34 cellular contexts compared by ENCODE assay signal in the genomic region with DNA sequence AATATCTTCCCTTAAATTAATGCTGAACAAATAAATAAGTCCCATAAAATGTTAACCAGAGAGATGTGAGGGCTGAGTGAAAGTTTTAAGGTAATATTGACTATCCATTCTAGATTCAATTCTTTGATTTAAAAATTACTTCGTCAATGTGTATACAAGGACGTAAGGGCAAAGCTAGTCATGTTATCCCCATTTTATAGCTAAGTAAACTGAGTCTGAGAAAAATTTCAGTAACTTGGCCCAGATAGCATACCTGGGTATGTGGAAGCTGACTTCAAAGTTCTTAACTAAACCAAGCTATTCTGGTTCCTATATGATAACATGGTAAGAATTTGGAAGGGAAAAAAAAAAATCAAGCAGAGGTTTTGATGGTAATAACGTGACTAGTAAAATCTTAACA.
DNase-seq lines count a peak whose midpoint lies in the region; ATAC-seq, FAIRE-seq and TF ChIP-seq lines count a peak whose summit lies in the region.
"Had no signal": no experiment of that assay in that cellular context is flagged by ENCODE, and none has a peak within 500 bp of the region (broad histone marks: within the 10 kb centered on the region; RNA-seq: fewer than 3 reads in every experiment).

No MANE protein-coding gene starts in this region.

- no peak overlapping the region for H2BK20ac ChIP-seq in H1 (ENCODE audit: low read length)

- no peak overlapping the region for H4K91ac ChIP-seq in H1 (replicated peaks; ENCODE audit: insufficient read length, low read length)

- no peaks in the 10 kb centered on the region for H4K20me1 ChIP-seq in HepG2 (ENCODE audit: insufficient read depth, low read length)
- no peaks in the 10 kb centered on the region for H4K20me1 ChIP-seq in K562 (replicated peaks; ENCODE audit: control insufficient read depth, insufficient read depth, low read length)
- no peaks in the 10 kb centered on the region for H4K20me1 ChIP-seq in H1 (replicated peaks in 1 of 2; ENCODE audit: control insufficient read depth in 1 of 2, insufficient read depth in 2 of 2, low read length in 2 of 2)
- H4K20me1 ChIP-seq: BLaER1; BLaER1 treated with 17β-estradiol and CSF1 and Interleukin-3, amounts not matched to agents 10 nM and 100 nM had no signal

- H3K4me2 ChIP-seq in HepG2 (ENCODE audit: low read depth, low read length): no peak overlapping the region
- no peak overlapping the region for H3K4me2 ChIP-seq in K562 (ENCODE audit: insufficient read depth, low read length)
- H3K4me2 ChIP-seq in H1 (ENCODE audit: insufficient read depth in 1 of 2, low read depth in 2 of 2, low read length in 2 of 2): no peak overlapping the region
- H3K4me2 ChIP-seq: A549; BLaER1; BLaER1 treated with 17β-estradiol and CSF1 and Interleukin-3, amounts not matched to agents 10 nM and 100 nM had no signal

- H3K79me2 ChIP-seq in HepG2 (ENCODE audit: insufficient read depth, low read length): no peaks in the 10 kb centered on the region
- H3K79me2 ChIP-seq in K562 (ENCODE audit: control insufficient read depth, insufficient read depth, low read length): no peaks in the 10 kb centered on the region
- no peaks in the 10 kb centered on the region for H3K79me2 ChIP-seq in H1 (ENCODE audit: control insufficient read depth in 1 of 2, insufficient read depth in 2 of 2, low read length in 2 of 2)

- H3K27ac Mint-ChIP-seq in type B pancreatic cell: no peak overlapping the region
- H3K27ac Mint-ChIP-seq: B cell; CD14-positive monocyte; CD4-positive, alpha-beta memory T cell; CD4-positive, alpha-beta T cell; CD4-positive, CD25-positive, alpha-beta regulatory T cell; CD8-positive, alpha-beta memory T cell; CD8-positive, alpha-beta T cell had no signal

- H3K4me1 Mint-ChIP-seq in type B pancreatic cell (ENCODE audit: unreplicated experiment): no peaks in the 10 kb centered on the region
- H3K4me1 Mint-ChIP-seq: B cell; CD14-positive monocyte; CD4-positive, alpha-beta memory T cell; CD4-positive, CD25-positive, alpha-beta regulatory T cell; CD8-positive, alpha-beta memory T cell had no signal

- H3K36me3 ChIP-seq in HepG2 (replicated peaks in 1 of 2; ENCODE audit: control insufficient read depth in 1 of 2, insufficient read depth in 2 of 2, low read length in 2 of 2) (no peaks in the 10 kb centered on the region), right lobe of liver (no peaks in the 10 kb centered on the region), K562 (ENCODE audit: control insufficient read depth, insufficient read depth, low read length) (no peaks in the 10 kb centered on the region), H1 (ENCODE audit: control insufficient read depth in 2 of 4, insufficient read depth in 4 of 4, low read length in 3 of 4) (peaks cover 0 to 3% (median 0%) of the 10 kb centered on the region in 4 experiments; a peak in 1 of 8 replicates)
- H3K36me3 ChIP-seq: BE2C; BLaER1; BLaER1 treated with 17β-estradiol and CSF1 and Interleukin-3, amounts not matched to agents 10 nM and 100 nM had no signal

- no peak overlapping the region for H3K23ac ChIP-seq in H1 (ENCODE audit: insufficient read length)

- H3K4ac ChIP-seq in H1 (replicated peaks; ENCODE audit: insufficient read length, low read depth, low read length): no peak overlapping the region

- no peaks in the 10 kb centered on the region for H3K27me3 Mint-ChIP-seq in type B pancreatic cell
- H3K27me3 Mint-ChIP-seq: B cell; CD4-positive, alpha-beta memory T cell; CD4-positive, alpha-beta T cell had no signal

- no peak overlapping the region for H3K14ac ChIP-seq in H1 (ENCODE audit: insufficient read length)

- in situ Hi-C loops in HepG2 (cut with HindIII; ENCODE audit: extremely low pct_ligation_motif_present, low pct_unique_long_range_greater_than_20kb): loop anchor here (25.0 kb wide), 1 partner anchor 348 kb away; no protein-coding TSS in a partner anchor
- in situ Hi-C loops in K562 (cut with MboI): no loop called here

- no peak overlapping the region for H3K56ac ChIP-seq in H1 (replicated peaks; ENCODE audit: insufficient read length, low read depth, low read length)

- H2AFZ ChIP-seq in HepG2 (ENCODE audit: low read length) (no peak overlapping the region), K562 (ENCODE audit: low read depth, low read length) (no peak overlapping the region), H1 (ENCODE audit: low read length) (no peak overlapping the region)

- H2AK5ac ChIP-seq in H1 (ENCODE audit: low read depth, low read length): no peak overlapping the region

- no peak overlapping the region for H3K18ac ChIP-seq in H1 (ENCODE audit: extremely low read depth, low read length)

- TF ChIP-seq EP300 in HepG2 (IDR thresholded peaks at IDR 0.05; ENCODE audit: low read depth in 2 of 2, low read length in 2 of 2): no peak
- TF ChIP-seq EP300 in HepG2 (CRISPR knock-in tag; IDR thresholded peaks at IDR 0.05; ENCODE audit: borderline replicate concordance): no peak
- no peak for TF ChIP-seq EP300 in K562 (IDR thresholded peaks at IDR 0.05; ENCODE audit: low read length)
- no peak for TF ChIP-seq EP300 in H1 (IDR thresholded peaks at IDR 0.05; ENCODE audit: borderline replicate concordance in 1 of 2, low read depth in 2 of 2, low read length in 2 of 2)

- no peak overlapping the region for H3K9ac ChIP-seq in HepG2 (ENCODE audit: insufficient read depth, low read depth, low read length)
- H3K9ac ChIP-seq in K562 (ENCODE audit: insufficient read depth in 1 of 2, low read depth in 2 of 2, low read length in 2 of 2): no peak overlapping the region
- H3K9ac ChIP-seq in H1 (replicated peaks in 1 of 4; ENCODE audit: extremely low read depth in 1 of 4, low read depth in 3 of 4, low read length in 3 of 4): no peak overlapping the region
- H3K9ac ChIP-seq: BLaER1; BLaER1 treated with 17β-estradiol and CSF1 and Interleukin-3, amounts not matched to agents 10 nM and 100 nM had no signal

- no peak for TF ChIP-seq RAD21 in HepG2 (CRISPR knock-in tag; IDR thresholded peaks at IDR 0.05)
- no peak for TF ChIP-seq RAD21 in K562 (CRISPR knock-in tag; conservative IDR thresholded peaks at IDR 0.05 in 1 of 2, IDR thresholded peaks at IDR 0.05 in 1 of 2)
- TF ChIP-seq RAD21 in H1 (IDR thresholded peaks at IDR 0.05 in 1 of 2, conservative IDR thresholded peaks at IDR 0.05 in 1 of 2; ENCODE audit: low read depth in 2 of 2, low read length in 2 of 2): no peak

- POLR2A ChIA-PET in HepG2 (lab: Yijun Ruan, JAX): no interaction called here
- POLR2A ChIA-PET in K562 (lab: Yijun Ruan, JAX): no interaction called here
- POLR2A ChIA-PET in H1 (lab: Charles Lee; ENCODE audit: partially characterized antibody): no interaction called here

- no peaks in the 10 kb centered on the region for H3K9me3 Mint-ChIP-seq in type B pancreatic cell

- 96% methylated on average over 3 of the region's 3 CpGs for WGBS in HepG2 (ENCODE audit: low lambda C conversion rate)
- WGBS in right lobe of liver (ENCODE audit: insufficient coverage, low coverage, low lambda C conversion rate, missing lambda C conversion rate): 81% methylated on average over 3 of the region's 3 CpGs
- 2% methylated on average over 3 of the region's 3 CpGs for WGBS in K562 (ENCODE audit: insufficient coverage, low coverage, missing lambda C conversion rate)
- 88% methylated on average over 3 of the region's 3 CpGs; no CpG with 5 or more reads in 1 of the 2 experiments for WGBS in H1 (ENCODE audit: extremely low coverage in 1 of 2, insufficient coverage in 1 of 2, insufficient read length in 1 of 2, insufficient replicate concordance in 2 of 2, low coverage in 1 of 2, low lambda C conversion rate in 2 of 2, missing lambda C conversion rate in 1 of 2), 2 experiments

- H3K4me3 Mint-ChIP-seq in type B pancreatic cell: no peak overlapping the region
- H3K4me3 Mint-ChIP-seq: B cell; CD14-positive monocyte; CD4-positive, alpha-beta memory T cell; CD4-positive, alpha-beta T cell; CD4-positive, CD25-positive, alpha-beta regulatory T cell; CD8-positive, alpha-beta memory T cell; CD8-positive, alpha-beta T cell had no signal

- H3K4me1 ChIP-seq in HepG2 (ENCODE audit: insufficient read depth, low read length) (no peaks in the 10 kb centered on the region), right lobe of liver (no peaks in the 10 kb centered on the region), K562 (replicated peaks in 1 of 2; ENCODE audit: control insufficient read depth in 2 of 2, insufficient read depth in 2 of 2, low read length in 2 of 2) (no peaks in the 10 kb centered on the region), H1 (replicated peaks in 1 of 4; ENCODE audit: control insufficient read depth in 3 of 4, insufficient read depth in 4 of 4, low read length in 3 of 4) (no peaks in the 10 kb centered on the region)
- H3K4me1 ChIP-seq: A549; BE2C; BLaER1; BLaER1 treated with 17β-estradiol and CSF1 and Interleukin-3, amounts not matched to agents 10 nM and 100 nM; Caco-2 had no signal

- no peak overlapping the region for H2BK15ac ChIP-seq in H1 (ENCODE audit: low read length)

- H3K27me3 ChIP-seq in HepG2 (ENCODE audit: control insufficient read depth in 1 of 2, insufficient read depth in 2 of 2, low read length in 2 of 2): no peaks in the 10 kb centered on the region
- H3K27me3 ChIP-seq in right lobe of liver: no peaks in the 10 kb centered on the region
- no peaks in the 10 kb centered on the region for H3K27me3 ChIP-seq in K562 (ENCODE audit: control insufficient read depth in 2 of 2, insufficient read depth in 2 of 2, low read length in 2 of 2)
- H3K27me3 ChIP-seq in H1 (replicated peaks in 1 of 4; ENCODE audit: control insufficient read depth in 3 of 4, extremely low read depth in 1 of 4, insufficient read depth in 3 of 4, low read length in 3 of 4): no peaks in the 10 kb centered on the region
- H3K27me3 ChIP-seq: BLaER1; BLaER1 treated with 17β-estradiol and CSF1 and Interleukin-3, amounts not matched to agents 10 nM and 100 nM had no signal

- H3K36me3 Mint-ChIP-seq in type B pancreatic cell: no peaks in the 10 kb centered on the region
- H3K36me3 Mint-ChIP-seq: CD14-positive monocyte; CD4-positive, alpha-beta memory T cell; CD4-positive, CD25-positive, alpha-beta regulatory T cell; CD8-positive, alpha-beta memory T cell; CD8-positive, alpha-beta T cell had no signal

- TF ChIP-seq CTCF in HepG2 (CRISPR knock-in tag; IDR thresholded peaks at IDR 0.05) (no peak), right lobe of liver (IDR thresholded peaks at IDR 0.05) (no peak), K562 (IDR thresholded peaks at IDR 0.05 in 2 of 3, conservative IDR thresholded peaks at IDR 0.05 in 1 of 3; ENCODE audit: insufficient read depth in 2 of 3, low read depth in 1 of 3, low read length in 3 of 3) (no peak), H1 (IDR thresholded peaks at IDR 0.05; ENCODE audit: control extremely low read depth in 1 of 3, insufficient read depth in 1 of 3, low read depth in 1 of 3, low read length in 3 of 3) (no peak), type B pancreatic cell (conservative IDR thresholded peaks at IDR 0.05) (no peak)

- no peaks in the 10 kb centered on the region for H3K9me1 ChIP-seq in K562 (ENCODE audit: control insufficient read depth, insufficient read depth, low read length)

- no peak overlapping the region for H2BK5ac ChIP-seq in H1 (ENCODE audit: low read depth, low read length)

- no peak overlapping the region for H3K27ac ChIP-seq in HepG2 (ENCODE audit: extremely low read length, insufficient read depth, low read length)
- H3K27ac ChIP-seq in right lobe of liver: no peak overlapping the region
- no peak overlapping the region for H3K27ac ChIP-seq in K562 (ENCODE audit: extremely low read depth, low read depth, low read length)
- no peak overlapping the region for H3K27ac ChIP-seq in H1 (ENCODE audit: low read depth, low read length)
- H3K27ac ChIP-seq: 22Rv1; A549; BLaER1; BLaER1 treated with 17β-estradiol and CSF1 and Interleukin-3, amounts not matched to agents 10 nM and 100 nM; C4-2B had no signal

- no peaks in the 10 kb centered on the region for H3K23me2 ChIP-seq in H1 (ENCODE audit: low read depth, low read length)

- no peak overlapping the region for H4K5ac ChIP-seq in H1 (ENCODE audit: insufficient read length, low read depth, low read length)

- intact Hi-C loops in HepG2 (cut with micrococcal nuclease; ENCODE audit: unreplicated experiment): no loop called here
- intact Hi-C loops in right lobe of liver (cut with DNase I): no loop called here
- intact Hi-C loops in K562 (cut with micrococcal nuclease): no loop called here

- H2BK120ac ChIP-seq in H1 (replicated peaks; ENCODE audit: low read depth, low read length): no peak overlapping the region

- FAIRE-seq in HepG2 (lab: Jason Lieb, UNC) (no peak), K562 (lab: Jason Lieb, UNC) (no peak), H1 (lab: Jason Lieb, UNC) (no peak)
- FAIRE-seq: A549, D721Med had no signal

- no peak overlapping the region for H4K8ac ChIP-seq in H1 (ENCODE audit: extremely low read depth, insufficient read depth, low read length)

- no peaks in the 10 kb centered on the region for H3K79me1 ChIP-seq in H1 (ENCODE audit: low read depth, low read length)

- no peak overlapping the region for H2BK12ac ChIP-seq in H1 (ENCODE audit: low read depth, low read length)

- H3K9me3 ChIP-seq in HepG2 (ENCODE audit: low read length) (no peaks in the 10 kb centered on the region), right lobe of liver (no peaks in the 10 kb centered on the region), K562 (replicated peaks; ENCODE audit: control insufficient read depth, insufficient read depth, low read depth, low read length) (no peaks in the 10 kb centered on the region; the same call in 1 of the 2 replicates), H1 (ENCODE audit: insufficient read depth in 2 of 2, low read depth in 1 of 2, low read length in 1 of 2) (peaks cover 0 to 3% of the 10 kb centered on the region in 2 experiments; a peak in 1 of 4 replicates)
- H3K9me3 ChIP-seq: A549; BE2C; BLaER1; BLaER1 treated with 17β-estradiol and CSF1 and Interleukin-3, amounts not matched to agents 10 nM and 100 nM; Caco-2 had no signal

- H3K4me3 ChIP-seq in HepG2 (replicated peaks in 1 of 3; ENCODE audit: insufficient read depth in 1 of 3, low read depth in 2 of 3, low read length in 3 of 3) (no peak overlapping the region), right lobe of liver (no peak overlapping the region), K562 (no peak overlapping the region), H1 (ENCODE audit: extremely low read depth in 1 of 4, insufficient read depth in 2 of 4, low read depth in 3 of 4, low read length in 4 of 4) (no peak overlapping the region)
- H3K4me3 ChIP-seq: A549; BLaER1; BLaER1 treated with 17β-estradiol and CSF1 and Interleukin-3, amounts not matched to agents 10 nM and 100 nM had no signal

- no peak for ATAC-seq in HepG2
- ATAC-seq in right lobe of liver: no peak
- ATAC-seq in K562: no peak
- ATAC-seq: A549; CD8-positive, alpha-beta T cell had no signal

- BruUV-seq in HepG2 (replicated peaks; lab: Mats Ljungman, UMichigan) (no TSS peak), K562 (replicated peaks; lab: Mats Ljungman, UMichigan) (no TSS peak)

- DNase-seq in HepG2 (ENCODE audit: low spot score) (no peak), right lobe of liver (no peak), K562 (ENCODE audit: extremely low read depth in 1 of 4, low spot score in 3 of 4) (no peak), H1 (ENCODE audit: low read depth in 1 of 2, low spot score in 2 of 2) (no peak), type B pancreatic cell (ENCODE audit: extremely low spot score, unreplicated experiment) (no peak), NCI-H748 (lab: John Stamatoyannopoulos, UW; ENCODE audit: unreplicated experiment) (no peak)
- DNase-seq: 8988T; ACHN; AML-193; BE2C; C1 segment of cervical spinal cord; Caco-2; Calu3; CD4-positive, alpha-beta memory T cell; CD4-positive, alpha-beta T cell; CD4-positive, CD25-positive, alpha-beta regulatory T cell; CD8-positive, alpha-beta memory T cell; CD8-positive, alpha-beta T cell; COR-L47; DMS 273 treated with DMSO at 0.1 percent for 48 hours; DMS153; DMS53; DMS79; DMS79 treated with DMSO at 0.1 percent for 48 hours; DND-41; EL had no signal

- no peak for TF ChIP-seq POLR2A in HepG2 (IDR thresholded peaks at IDR 0.05; ENCODE audit: insufficient read depth in 1 of 2, low read depth in 2 of 2, low read length in 2 of 2)
- no peak for TF ChIP-seq POLR2A in right lobe of liver (IDR thresholded peaks at IDR 0.05)
- TF ChIP-seq POLR2A in K562 (conservative IDR thresholded peaks at IDR 0.05): no peak
- TF ChIP-seq POLR2A in H1 (IDR thresholded peaks at IDR 0.05; ENCODE audit: control extremely low read depth in 1 of 2, low read depth in 2 of 2, low read length in 2 of 2): no peak

- CTCF ChIA-PET in HepG2 (lab: Yijun Ruan, JAX; ENCODE audit: low intra/inter-chr PET ratio, low total read pairs): no interaction called here
- CTCF ChIA-PET in K562 (lab: Yijun Ruan, JAX; ENCODE audit: low intra/inter-chr PET ratio): no interaction called here
- CTCF ChIA-PET in H1 (lab: Charles Lee; ENCODE audit: partially characterized antibody): interaction anchor here (2.2 kb wide), 1 partner anchor 11 kb away, joined by 8 read pairs; no protein-coding TSS in a partner anchor
